In genomic region chr7:35415411-35415822, GRCh38 we compare ENCODE assay signal across 25 cellular contexts.
"Had no signal": no experiment of that assay in that cellular context is flagged by ENCODE, and none has a peak within 500 bp of the region (broad histone marks: within the 10 kb centered on the region; RNA-seq: fewer than 3 reads in every experiment).

No MANE protein-coding gene starts in this region.

- H3K9me3 ChIP-seq: adrenal gland, breast epithelium, colonic mucosa, esophagus squamous epithelium, sigmoid colon, thoracic aorta, upper lobe of left lung had no signal

- DNase-seq: activated CD4-positive, alpha-beta T cell treated with anti-CD3 and anti-CD28 coated beads, Interleukin-2, amount 50 U/mL, for 1 hour; activated CD4-positive, CD25-positive, alpha-beta regulatory T cell treated with anti-CD3 and anti-CD28 coated beads, Interleukin-2, amount 50 U/mL, for 72 hours; activated CD8-positive, alpha-beta memory T cell treated with anti-CD3 and anti-CD28 coated beads for 24 hours; activated CD8-positive, alpha-beta memory T cell treated with anti-CD3 and anti-CD28 coated beads, Interleukin-2, amount 50 U/mL, for 4 hours; activated naive CD4-positive, alpha-beta T cell; activated T-cell treated with anti-CD3 and anti-CD28 coated beads, Interleukin-2, amount 50 U/mL, for 24 hours; adrenal gland; colonic mucosa; dorsolateral prefrontal cortex; effector memory CD8-positive, alpha-beta T cell; esophagus squamous epithelium; kidney glomerular epithelial cell; nephron progenitor cell; nucleus accumbens; sigmoid colon; stimulated activated CD4-positive, alpha-beta T cell treated with anti-CD3 and anti-CD28 coated beads, Interleukin-4, amount 100 ng/mL, for 1 hour; stimulated activated naive CD4-positive, alpha-beta T cell; T-cell; upper lobe of left lung; WERI-Rb-1 had no signal

- H3K4me3 ChIP-seq: adrenal gland, breast epithelium, colonic mucosa, dorsolateral prefrontal cortex, esophagus squamous epithelium, sigmoid colon, thoracic aorta, upper lobe of left lung had no signal

- FAIRE-seq: TTC549 had no signal

- H3K27ac ChIP-seq: adrenal gland, breast epithelium, colonic mucosa, dorsolateral prefrontal cortex, esophagus squamous epithelium, sigmoid colon, thoracic aorta, upper lobe of left lung, WERI-Rb-1 had no signal

- H3K27me3 ChIP-seq: adrenal gland, colonic mucosa, sigmoid colon, upper lobe of left lung had no signal

- H3K36me3 ChIP-seq: adrenal gland, breast epithelium, colonic mucosa, esophagus squamous epithelium, sigmoid colon, thoracic aorta, upper lobe of left lung, WERI-Rb-1 had no signal

- H3K4me1 ChIP-seq: adrenal gland, breast epithelium, colonic mucosa, esophagus squamous epithelium, upper lobe of left lung had no signal

- ATAC-seq: activated T-helper 17 cell treated with anti-CD3 and anti-CD28 coated beads, Interleukin-2, amount 50 U/mL, for 72 hours; effector memory CD8-positive, alpha-beta T cell; SK-N-SH treated with all-trans-retinoic acid at 6 μM for 48 hours; T-cell had no signal
